In the genomic region with DNA sequence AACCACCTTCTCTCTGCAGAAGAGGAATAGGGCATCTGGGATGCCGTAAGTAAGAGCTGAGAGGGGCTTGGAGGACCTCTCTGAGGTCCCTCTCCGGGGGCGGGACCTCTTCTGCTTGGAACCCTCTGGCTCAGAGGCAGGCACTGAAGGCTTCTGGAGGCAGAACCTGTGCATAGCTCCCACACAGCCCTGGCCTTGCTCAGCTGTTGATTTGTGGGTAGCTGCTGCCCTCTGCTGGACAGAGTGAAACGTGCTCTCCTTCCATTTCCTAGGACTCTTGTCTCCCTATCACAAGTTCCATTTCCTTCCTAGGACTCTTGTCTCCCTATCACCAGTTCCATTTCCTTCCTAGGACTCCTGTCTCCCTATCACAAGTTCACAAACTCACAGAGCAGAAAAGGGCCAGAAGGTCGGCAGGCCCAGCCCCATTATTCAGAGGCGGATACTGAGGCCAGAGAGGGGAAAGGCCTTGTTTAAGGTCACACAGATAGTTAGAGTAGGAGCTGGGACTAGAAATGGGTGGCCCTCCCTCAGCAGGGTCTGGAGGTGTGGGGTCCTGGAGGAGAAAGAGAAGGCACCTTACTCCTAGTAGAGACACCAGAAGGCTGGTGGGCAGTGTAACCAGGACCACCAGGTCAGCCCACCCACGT, we compare ENCODE assay signal across 1 cellular context.
TF ChIP-seq lines count a peak whose summit lies in the region.

No MANE protein-coding gene starts in this region.

TF ChIP-seq in GM23338, 12 proteins besides CTCF, POLR2A, EP300 and RAD21 (continued from another document):
- TF ChIP-seq, protein P1, sequence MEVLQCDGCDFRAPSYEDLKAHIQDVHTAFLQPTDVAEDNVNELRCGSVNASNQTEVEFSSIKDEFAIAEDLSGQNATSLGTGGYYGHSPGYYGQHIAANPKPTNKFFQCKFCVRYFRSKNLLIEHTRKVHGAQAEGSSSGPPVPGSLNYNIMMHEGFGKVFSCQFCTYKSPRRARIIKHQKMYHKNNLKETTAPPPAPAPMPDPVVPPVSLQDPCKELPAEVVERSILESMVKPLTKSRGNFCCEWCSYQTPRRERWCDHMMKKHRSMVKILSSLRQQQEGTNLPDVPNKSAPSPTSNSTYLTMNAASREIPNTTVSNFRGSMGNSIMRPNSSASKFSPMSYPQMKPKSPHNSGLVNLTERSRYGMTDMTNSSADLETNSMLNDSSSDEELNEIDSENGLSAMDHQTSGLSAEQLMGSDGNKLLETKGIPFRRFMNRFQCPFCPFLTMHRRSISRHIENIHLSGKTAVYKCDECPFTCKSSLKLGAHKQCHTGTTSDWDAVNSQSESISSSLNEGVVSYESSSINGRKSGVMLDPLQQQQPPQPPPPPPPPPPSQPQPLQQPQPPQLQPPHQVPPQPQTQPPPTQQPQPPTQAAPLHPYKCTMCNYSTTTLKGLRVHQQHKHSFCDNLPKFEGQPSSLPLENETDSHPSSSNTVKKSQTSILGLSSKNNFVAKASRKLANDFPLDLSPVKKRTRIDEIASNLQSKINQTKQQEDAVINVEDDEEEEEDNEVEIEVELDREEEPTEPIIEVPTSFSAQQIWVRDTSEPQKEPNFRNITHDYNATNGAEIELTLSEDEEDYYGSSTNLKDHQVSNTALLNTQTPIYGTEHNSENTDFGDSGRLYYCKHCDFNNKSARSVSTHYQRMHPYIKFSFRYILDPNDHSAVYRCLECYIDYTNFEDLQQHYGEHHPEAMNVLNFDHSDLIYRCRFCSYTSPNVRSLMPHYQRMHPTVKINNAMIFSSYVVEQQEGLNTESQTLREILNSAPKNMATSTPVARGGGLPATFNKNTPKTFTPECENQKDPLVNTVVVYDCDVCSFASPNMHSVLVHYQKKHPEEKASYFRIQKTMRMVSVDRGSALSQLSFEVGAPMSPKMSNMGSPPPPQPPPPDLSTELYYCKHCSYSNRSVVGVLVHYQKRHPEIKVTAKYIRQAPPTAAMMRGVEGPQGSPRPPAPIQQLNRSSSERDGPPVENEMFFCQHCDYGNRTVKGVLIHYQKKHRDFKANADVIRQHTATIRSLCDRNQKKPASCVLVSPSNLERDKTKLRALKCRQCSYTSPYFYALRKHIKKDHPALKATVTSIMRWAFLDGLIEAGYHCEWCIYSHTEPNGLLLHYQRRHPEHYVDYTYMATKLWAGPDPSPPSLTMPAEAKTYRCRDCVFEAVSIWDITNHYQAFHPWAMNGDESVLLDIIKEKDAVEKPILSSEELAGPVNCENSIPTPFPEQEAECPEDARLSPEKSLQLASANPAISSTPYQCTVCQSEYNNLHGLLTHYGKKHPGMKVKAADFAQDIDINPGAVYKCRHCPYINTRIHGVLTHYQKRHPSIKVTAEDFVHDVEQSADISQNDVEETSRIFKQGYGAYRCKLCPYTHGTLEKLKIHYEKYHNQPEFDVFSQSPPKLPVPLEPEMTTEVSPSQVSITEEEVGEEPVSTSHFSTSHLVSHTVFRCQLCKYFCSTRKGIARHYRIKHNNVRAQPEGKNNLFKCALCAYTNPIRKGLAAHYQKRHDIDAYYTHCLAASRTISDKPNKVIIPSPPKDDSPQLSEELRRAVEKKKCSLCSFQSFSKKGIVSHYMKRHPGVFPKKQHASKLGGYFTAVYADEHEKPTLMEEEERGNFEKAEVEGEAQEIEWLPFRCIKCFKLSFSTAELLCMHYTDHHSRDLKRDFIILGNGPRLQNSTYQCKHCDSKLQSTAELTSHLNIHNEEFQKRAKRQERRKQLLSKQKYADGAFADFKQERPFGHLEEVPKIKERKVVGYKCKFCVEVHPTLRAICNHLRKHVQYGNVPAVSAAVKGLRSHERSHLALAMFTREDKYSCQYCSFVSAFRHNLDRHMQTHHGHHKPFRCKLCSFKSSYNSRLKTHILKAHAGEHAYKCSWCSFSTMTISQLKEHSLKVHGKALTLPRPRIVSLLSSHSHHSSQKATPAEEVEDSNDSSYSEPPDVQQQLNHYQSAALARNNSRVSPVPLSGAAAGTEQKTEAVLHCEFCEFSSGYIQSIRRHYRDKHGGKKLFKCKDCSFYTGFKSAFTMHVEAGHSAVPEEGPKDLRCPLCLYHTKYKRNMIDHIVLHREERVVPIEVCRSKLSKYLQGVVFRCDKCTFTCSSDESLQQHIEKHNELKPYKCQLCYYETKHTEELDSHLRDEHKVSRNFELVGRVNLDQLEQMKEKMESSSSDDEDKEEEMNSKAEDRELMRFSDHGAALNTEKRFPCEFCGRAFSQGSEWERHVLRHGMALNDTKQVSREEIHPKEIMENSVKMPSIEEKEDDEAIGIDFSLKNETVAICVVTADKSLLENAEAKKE (CRISPR knock-in tag; IDR thresholded peaks at IDR 0.05), result peak; percentile 75; the same call in 1 of the 2 replicates
